9 cellular contexts compared by ENCODE assay signal in genomic region chr13:40992678-40993077, GRCh38. TPM values are rescaled to one million over a fixed set of nuclear protein-coding genes. Genes with fewer than 3 reads are reported as not detected.
A peak's percentile ranks its signal among the peaks of the same experiment; 100 is the strongest.
DNase-seq lines count a peak whose midpoint lies in the region; ATAC-seq, FAIRE-seq and TF ChIP-seq lines count a peak whose summit lies in the region.
"Had no signal": no experiment of that assay in that cellular context is flagged by ENCODE, and none has a peak within 500 bp of the region (broad histone marks: within the 10 kb centered on the region; RNA-seq: fewer than 3 reads in every experiment).

No MANE protein-coding gene starts in this region.

- in situ Hi-C loops in GM13976 (cut with MboI; ENCODE audit: low sequenced_read_pairs, unreplicated experiment) = no loop called here

- no peaks in the 10 kb centered on the region for H3K9me3 ChIP-seq in lower lobe of right lung

- peaks cover 79% of the 10 kb centered on the region for H3K4me1 Mint-ChIP-seq in activated CD4-positive, alpha-beta memory T cell treated with anti-CD3 and anti-CD28 coated beads, Interleukin-2, amount 10 ng/mL, durations not matched to agents 7 days and 5 days

- no peaks in the 10 kb centered on the region for H3K27me3 Mint-ChIP-seq in activated CD4-positive, alpha-beta memory T cell treated with anti-CD3 and anti-CD28 coated beads, Interleukin-2, amount 10 ng/mL, durations not matched to agents 7 days and 5 days

- peak overlapping the region; percentile 61 for H3K27ac Mint-ChIP-seq in activated CD4-positive, alpha-beta memory T cell treated with anti-CD3 and anti-CD28 coated beads, Interleukin-2, amount 10 ng/mL, durations not matched to agents 7 days and 5 days

- no peak overlapping the region for H3K4me3 ChIP-seq in lower lobe of right lung

- H3K4me3 Mint-ChIP-seq in activated CD4-positive, alpha-beta memory T cell treated with anti-CD3 and anti-CD28 coated beads, Interleukin-2, amount 10 ng/mL, durations not matched to agents 7 days and 5 days = no peak overlapping the region
- H3K4me3 Mint-ChIP-seq: T-helper 1 cell treated with Interleukin-12 subunit alpha and Interleukin-12 subunit beta and Interleukin-4 antibody, amounts not matched to agents 30 μg/mL and 1 μg/mL, for 36 hours had no signal

- peak overlapping the region; percentile 67 for H3K27ac ChIP-seq in lower lobe of right lung

- peaks cover 48% of the 10 kb centered on the region for H3K4me1 ChIP-seq in lower lobe of right lung

- intact Hi-C loops in lower lobe of right lung (cut with DNase I) = no loop called here

- no peak for ATAC-seq in lower lobe of right lung
- no peak for ATAC-seq in HG02938 (IDR thresholded peaks at IDR 0.05; ENCODE audit: unreplicated experiment)

- H3K36me3 Mint-ChIP-seq in activated CD4-positive, alpha-beta memory T cell treated with anti-CD3 and anti-CD28 coated beads, Interleukin-2, amount 10 ng/mL, durations not matched to agents 7 days and 5 days (ENCODE audit: low read depth) = peaks cover 44% of the 10 kb centered on the region

- TF ChIP-seq CTCF in GM13976 (IDR thresholded peaks at IDR 0.05; ENCODE audit: borderline replicate concordance, control extremely low read depth, extremely low read depth, insufficient read depth, missing control alignments) = peak; percentile 17
- TF ChIP-seq CTCF in lower lobe of right lung (IDR thresholded peaks at IDR 0.05) = no peak

- POLR2A ChIA-PET in activated CD4-positive, alpha-beta memory T cell treated with anti-CD3 and anti-CD28 coated beads, Interleukin-2, amount 10 ng/mL, durations not matched to agents 7 days and 5 days (lab: Charles Lee) = interaction anchor here (0.6 to 2.3 kb wide), 7 partner anchors 11 to 26 kb away, joined by 3 to 15 read pairs (median 7); partner anchors contain the start of gene ELF1

- peak; percentile 89 for FAIRE-seq in A204.1 (lab: Jason Lieb, UNC)

- no peaks in the 10 kb centered on the region for H3K27me3 ChIP-seq in lower lobe of right lung (ENCODE audit: low read depth)

- no peaks in the 10 kb centered on the region for H3K36me3 ChIP-seq in lower lobe of right lung

- CTCF ChIA-PET in activated CD4-positive, alpha-beta memory T cell treated with anti-CD3 and anti-CD28 coated beads, Interleukin-2, amount 10 ng/mL, durations not matched to agents 7 days and 5 days (lab: Charles Lee) = interaction anchor here (1.1 to 2.2 kb wide), 3 partner anchors 10 to 20 kb away, joined by 4 to 9 read pairs (median 7); no protein-coding TSS in a partner anchor

- DNase-seq in GM13976 (ENCODE audit: low spot score) (no peak), lower lobe of right lung (no peak), HCEC 1CT (no peak)
- no peak for DNase-seq in activated CD4-positive, alpha-beta memory T cell treated with anti-CD3 and anti-CD28 coated beads, Interleukin-2, amount 10 ng/mL, durations not matched to agents 7 days and 5 days
- DNase-seq in stimulated activated CD4-positive, alpha-beta T cell treated with anti-CD3 and anti-CD28 coated beads, Interleukin-4, amount 100 ng/mL, for 24 hours = no peak
- DNase-seq in stimulated activated CD4-positive, alpha-beta T cell treated with anti-CD3 and anti-CD28 coated beads, Interleukin-2, amount 100 ng/mL, for 24 hours = no peak

- no peaks in the 10 kb centered on the region for H3K9me3 Mint-ChIP-seq in activated CD4-positive, alpha-beta memory T cell treated with anti-CD3 and anti-CD28 coated beads, Interleukin-2, amount 10 ng/mL, durations not matched to agents 7 days and 5 days
- H3K9me3 Mint-ChIP-seq: T-helper 1 cell treated with Interleukin-12 subunit alpha and Interleukin-12 subunit beta and Interleukin-4 antibody, amounts not matched to agents 30 μg/mL and 1 μg/mL, for 36 hours had no signal

RNA-seq across cellular contexts. Expression of gene ELF1, which starts 26.4 kb away (rescaled TPM):
- total RNA-seq in activated CD4-positive, alpha-beta memory T cell treated with anti-CD3 and anti-CD28 coated beads, Interleukin-2, amount 10 ng/mL, durations not matched to agents 7 days and 5 days = 100 to 1,000 TPM; 159 to 169 TPM
- total RNA-seq in lower lobe of right lung = 98.1 TPM
